26 cellular contexts compared by ENCODE assay signal in the genomic region with DNA sequence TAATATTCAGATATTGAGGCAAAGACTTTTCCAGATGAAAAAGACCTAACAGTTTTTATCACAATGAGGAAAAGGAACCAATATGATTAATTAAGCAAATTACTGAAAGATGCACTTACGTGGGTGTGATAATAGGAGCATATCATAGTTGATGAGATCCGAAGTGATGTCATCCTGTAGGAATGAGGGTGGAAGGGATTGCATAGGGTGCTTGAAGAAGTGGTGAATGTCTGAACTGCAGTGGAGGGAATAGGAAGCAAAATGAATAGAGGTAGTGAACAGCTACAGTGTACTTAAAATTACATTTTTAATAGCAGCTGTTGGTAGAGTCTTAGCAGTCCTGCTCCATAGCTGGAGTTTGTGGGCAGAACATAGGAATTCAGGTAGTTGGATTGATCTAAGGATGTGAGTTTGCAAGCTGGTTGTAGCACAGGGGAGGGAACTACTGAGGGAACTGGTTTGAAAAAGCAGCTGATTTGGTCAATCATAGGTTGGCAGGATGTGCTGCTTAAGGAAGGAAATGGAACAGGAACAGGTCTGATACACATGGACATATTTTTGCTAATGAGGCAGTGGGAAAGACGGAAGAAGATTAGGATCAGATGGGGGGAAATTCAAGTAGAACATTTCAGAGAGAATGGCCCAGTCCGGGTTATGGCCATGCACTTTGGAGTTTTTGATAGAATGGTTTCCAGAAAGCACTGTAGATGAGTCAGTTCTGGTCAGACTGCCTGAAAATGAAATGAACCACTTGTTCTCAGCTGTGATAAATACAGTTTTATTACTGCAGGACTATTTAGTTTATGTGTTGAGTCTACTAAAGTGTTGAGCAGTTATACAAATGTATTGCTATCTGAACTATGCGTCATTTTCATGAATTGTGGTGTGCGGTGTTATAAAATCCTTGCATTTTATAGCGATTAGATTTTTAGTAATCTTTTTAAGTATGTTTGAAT.
A peak's percentile ranks its signal among the peaks of the same experiment; 100 is the strongest.
DNase-seq lines count a peak whose midpoint lies in the region; ATAC-seq lines count a peak whose summit lies in the region.
"Had no signal": no experiment of that assay in that cellular context is flagged by ENCODE, and none has a peak within 500 bp of the region (broad histone marks: within the 10 kb centered on the region; RNA-seq: fewer than 3 reads in every experiment).

No MANE protein-coding gene starts in this region.

- H3K9me3 ChIP-seq in right cardiac atrium (ENCODE audit: control insufficient read depth, low read length) (no peaks in the 10 kb centered on the region), trophoblast cell (ENCODE audit: insufficient read depth, low read depth, low read length) (no peaks in the 10 kb centered on the region)
- H3K9me3 ChIP-seq: esophagus squamous epithelium, lower lobe of right lung, tibial nerve had no signal

- H3K4me1 ChIP-seq in right cardiac atrium (ENCODE audit: control insufficient read depth, insufficient read depth, low read length), result peaks cover 1% of the 10 kb centered on the region
- peaks cover 0 to 5% of the 10 kb centered on the region in 2 experiments for H3K4me1 ChIP-seq in trophoblast cell (ENCODE audit: control insufficient read depth in 1 of 2, insufficient read depth in 2 of 2, low read length in 2 of 2)
- H3K4me1 ChIP-seq: esophagus squamous epithelium, lower lobe of right lung, parathyroid adenoma, tibial nerve had no signal

- DNase-seq in NCI-H2171 treated with DMSO at 0.1 percent for 48 hours (lab: John Stamatoyannopoulos, UW), result peak; percentile 21
- no peak for DNase-seq in NCI-H2171 (lab: John Stamatoyannopoulos, UW)
- peak; percentile 16 for DNase-seq in SW480 (ENCODE audit: low spot score)
- DNase-seq in right cardiac atrium, result no peak
- DNase-seq in trophoblast cell, result no peak
- no peak for DNase-seq in ureter (ENCODE audit: low spot score)
- no peak for DNase-seq in NCI-H1694 treated with DMSO at 0.1 percent for 48 hours (lab: John Stamatoyannopoulos, UW)
- DNase-seq: 8988T; activated CD4-positive, alpha-beta T cell treated with anti-CD3 and anti-CD28 coated beads, Interleukin-2, amount 50 U/mL, for 4 hours; activated gamma-delta T cell treated with Interleukin-2 at 50 U/mL for 16 hours; activated T-cell treated with anti-CD3 and anti-CD28 coated beads for 4 hours; Calu3; esophagus squamous epithelium; GDM1; HCEC 1CT; immature natural killer cell; lower lobe of right lung; MM.1S; natural killer cell; NCI-H1694; NCI-H446; stimulated activated naive CD4-positive, alpha-beta T cell treated with Interleukin-2 at 50 U/mL for 16 hours; SW 1271 had no signal

- no peak overlapping the region for H4K12ac ChIP-seq in trophoblast cell (ENCODE audit: low read depth, low read length)

- no peak overlapping the region for H4K91ac ChIP-seq in trophoblast cell (ENCODE audit: low read depth, low read length)

- peak overlapping the region; percentile 28 for H2BK5ac ChIP-seq in trophoblast cell (ENCODE audit: low read depth, low read length, poor library complexity)

- H2BK120ac ChIP-seq in trophoblast cell (ENCODE audit: insufficient read depth, low read length, poor library complexity), result no peak overlapping the region

- H4K8ac ChIP-seq in trophoblast cell (ENCODE audit: low read depth, low read length), result peak overlapping the region; percentile 11

- H2BK12ac ChIP-seq in trophoblast cell (ENCODE audit: low read length), result no peak overlapping the region

- no peaks in the 10 kb centered on the region for H3K36me3 ChIP-seq in trophoblast cell (ENCODE audit: control insufficient read depth in 1 of 2, insufficient read depth in 2 of 2, low read length in 2 of 2)
- H3K36me3 ChIP-seq: esophagus squamous epithelium, lower lobe of right lung, tibial nerve had no signal

- no peaks in the 10 kb centered on the region for H3K27me3 ChIP-seq in right cardiac atrium (ENCODE audit: control insufficient read depth, insufficient read depth)
- H3K27me3 ChIP-seq in trophoblast cell (ENCODE audit: insufficient read depth, low read length), result no peaks in the 10 kb centered on the region
- H3K27me3 ChIP-seq: esophagus squamous epithelium, tibial nerve had no signal

- no peak overlapping the region for H3K4me2 ChIP-seq in trophoblast cell (ENCODE audit: low read length)

- H3K79me2 ChIP-seq in trophoblast cell (ENCODE audit: control insufficient read depth, insufficient read depth, low read length, poor library complexity), result peaks cover 2% of the 10 kb centered on the region
- H3K79me2 ChIP-seq: parathyroid adenoma had no signal

- H3K79me1 ChIP-seq in trophoblast cell (ENCODE audit: low read length), result no peaks in the 10 kb centered on the region

- ATAC-seq in right cardiac atrium (peak in 1 of 2 donors; percentile 12), GM18861 (IDR thresholded peaks at IDR 0.05; ENCODE audit: unreplicated experiment) (no peak)
- ATAC-seq: lower lobe of right lung had no signal

- no peak overlapping the region for H3K23ac ChIP-seq in trophoblast cell (ENCODE audit: low read length)

- H3K27ac ChIP-seq in right cardiac atrium (ENCODE audit: low read length), result peak overlapping the region; percentile 29
- no peak overlapping the region for H3K27ac ChIP-seq in trophoblast cell (ENCODE audit: low read depth, low read length)
- H3K27ac ChIP-seq: lower lobe of right lung, parathyroid adenoma, tibial nerve had no signal

- H3K18ac ChIP-seq in trophoblast cell (ENCODE audit: low read length), result no peak overlapping the region

- no peak overlapping the region for H3K14ac ChIP-seq in trophoblast cell (ENCODE audit: low read length)

- no peak overlapping the region for H3K9ac ChIP-seq in trophoblast cell (ENCODE audit: low read length)
- H3K9ac ChIP-seq: parathyroid adenoma had no signal

- H2AK5ac ChIP-seq in trophoblast cell (ENCODE audit: low read length), result no peak overlapping the region

- no peak overlapping the region for H3K4me3 ChIP-seq in right cardiac atrium (ENCODE audit: low read length)
- H3K4me3 ChIP-seq in trophoblast cell (ENCODE audit: low read depth, low read length), result no peak overlapping the region
- H3K4me3 ChIP-seq: esophagus squamous epithelium, lower lobe of right lung, tibial nerve had no signal

- WGBS in right cardiac atrium, result 43% methylated on average over 7 of the region's 7 CpGs
- 100% methylated on average over 1 of the region's 7 CpGs for WGBS in trophoblast cell (ENCODE audit: extremely low coverage, insufficient coverage, insufficient read length)

- H2AFZ ChIP-seq in trophoblast cell (ENCODE audit: insufficient read depth, low read length, poor library complexity), result no peak overlapping the region
- H2AFZ ChIP-seq: parathyroid adenoma had no signal

- intact Hi-C loops in right cardiac atrium (cut with DNase I), result no loop called here

- H3K4ac ChIP-seq in trophoblast cell (ENCODE audit: low read depth, low read length), result peak overlapping the region; percentile 17

Comparison
In these comparisons a context has a peak if more than half of its experiments do, and no peak if none do; other contexts are left out.
1. DNase-seq: peak in NCI-H2171 treated with DMSO at 0.1 percent for 48 hours (single experiment) and SW480 (single experiment); none in NCI-H2171 (single experiment), right cardiac atrium (0 of 3), trophoblast cell (0 of 2), ureter (single experiment) and NCI-H1694 treated with DMSO at 0.1 percent for 48 hours (single experiment).